In genomic region chr9:128208943-128209695, GRCh38 we compare ENCODE assay signal across 1 cellular context.
TF ChIP-seq lines count a peak whose summit lies in the region.

No MANE protein-coding gene starts in this region.

TF ChIP-seq in WTC11, 78 proteins besides CTCF, POLR2A, EP300 and RAD21 (continued from another document):
- no peak for TF ChIP-seq ZBTB43 (CRISPR knock-in tag; IDR thresholded peaks at IDR 0.05)
- TF ChIP-seq GRHL2 (CRISPR knock-in tag; IDR thresholded peaks at IDR 0.05; ENCODE audit: insufficient replicate concordance, severe bottlenecking): no peak
- no peak for TF ChIP-seq SOX15 (CRISPR knock-in tag; IDR thresholded peaks at IDR 0.05)
- no peak for TF ChIP-seq ATF2 (CRISPR knock-in tag; IDR thresholded peaks at IDR 0.05; ENCODE audit: borderline replicate concordance, low read depth)
- TF ChIP-seq ZNF317 (CRISPR knock-in tag; IDR thresholded peaks at IDR 0.05; ENCODE audit: borderline replicate concordance, low read depth): no peak
- no peak for TF ChIP-seq ATF1 (CRISPR knock-in tag; IDR thresholded peaks at IDR 0.05)
- TF ChIP-seq TP53 (CRISPR knock-in tag; IDR thresholded peaks at IDR 0.05): no peak
- TF ChIP-seq EMX1 (CRISPR knock-in tag; IDR thresholded peaks at IDR 0.05): no peak
- no peak for TF ChIP-seq ZBTB21 (CRISPR knock-in tag; IDR thresholded peaks at IDR 0.05; ENCODE audit: borderline replicate concordance)
- no peak for TF ChIP-seq SMAD4 (CRISPR knock-in tag; IDR thresholded peaks at IDR 0.05)
- TF ChIP-seq OVOL2 (CRISPR knock-in tag; IDR thresholded peaks at IDR 0.05; ENCODE audit: borderline replicate concordance): no peak
- TF ChIP-seq PRDM15 (CRISPR knock-in tag; IDR thresholded peaks at IDR 0.05): no peak
- TF ChIP-seq E2F5 (CRISPR knock-in tag; IDR thresholded peaks at IDR 0.05): no peak
- no peak for TF ChIP-seq TEAD4 (CRISPR knock-in tag; IDR thresholded peaks at IDR 0.05)
- TF ChIP-seq ZNF671 (CRISPR knock-in tag; IDR thresholded peaks at IDR 0.05): no peak
- no peak for TF ChIP-seq ERG (CRISPR knock-in tag; IDR thresholded peaks at IDR 0.05)
- TF ChIP-seq NFE2L1 (CRISPR knock-in tag; IDR thresholded peaks at IDR 0.05): no peak
- no peak for TF ChIP-seq PRRX2 (CRISPR knock-in tag; IDR thresholded peaks at IDR 0.05)
